In the genomic region with DNA sequence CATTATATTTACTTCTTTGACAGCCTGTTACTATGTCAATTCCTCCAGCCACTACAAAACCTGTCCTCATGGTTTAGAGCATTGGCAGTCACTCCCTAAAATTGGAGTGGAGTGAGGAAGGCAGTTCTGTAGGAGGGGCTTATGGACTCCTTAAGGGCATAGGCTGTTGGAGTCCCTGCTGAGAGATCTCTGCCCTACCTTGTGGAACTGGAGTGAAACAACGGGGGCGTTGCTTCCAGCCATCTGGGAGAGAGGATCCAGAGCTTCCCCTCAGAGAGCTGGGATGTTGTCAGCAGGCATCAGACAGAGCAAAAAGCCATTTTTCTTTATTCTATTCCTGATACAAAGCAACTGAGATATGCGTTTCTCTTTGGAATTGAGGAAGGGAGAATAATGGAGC, we compare ENCODE assay signal across 28 cellular contexts.
A peak's percentile ranks its signal among the peaks of the same experiment; 100 is the strongest.
DNase-seq lines count a peak whose midpoint lies in the region; ATAC-seq, FAIRE-seq and TF ChIP-seq lines count a peak whose summit lies in the region.
"Had no signal": no experiment of that assay in that cellular context is flagged by ENCODE, and none has a peak within 500 bp of the region (broad histone marks: within the 10 kb centered on the region; RNA-seq: fewer than 3 reads in every experiment).

No MANE protein-coding gene starts in this region.

- H3K9me3 ChIP-seq in HepG2 (ENCODE audit: low read length) (no peaks in the 10 kb centered on the region), right lobe of liver (no peaks in the 10 kb centered on the region), OCI-LY7 (ENCODE audit: low read length) (peaks cover 6% of the 10 kb centered on the region; the same call in 1 of the 2 replicates)
- H3K9me3 ChIP-seq: heart right ventricle, left ventricle myocardium inferior had no signal

- H3K4me3 Mint-ChIP-seq in glutamatergic neuron (ENCODE audit: unreplicated experiment) = no peak overlapping the region
- H3K4me3 Mint-ChIP-seq: activated B cell treated with CpG ODN at 0.5 μM for 24 hours; activated T-cell treated with anti-CD3 and anti-CD28 coated beads, Interleukin-2, amount 50 U/mL, for 72 hours; effector memory CD8-positive, alpha-beta T cell; IgD-negative memory B cell had no signal

- intact Hi-C loops in HepG2 (cut with micrococcal nuclease; ENCODE audit: unreplicated experiment) (loop anchor here (2.0 to 10.0 kb wide), 2 partner anchors 186 to 290 kb away; no protein-coding TSS in a partner anchor), right lobe of liver (cut with DNase I) (no loop called here), OCI-LY7 (cut with micrococcal nuclease; ENCODE audit: unreplicated experiment) (loop anchor here (10.0 kb wide), 1 partner anchor 770 kb away; no protein-coding TSS in a partner anchor)

- in situ Hi-C loops in HepG2 (cut with HindIII; ENCODE audit: extremely low pct_ligation_motif_present, low pct_unique_long_range_greater_than_20kb) = loop anchor here (10.0 kb wide), 1 partner anchor 400 kb away; a partner anchor contains a TSS

- no peak overlapping the region for H2AFZ ChIP-seq in HepG2 (ENCODE audit: low read length)
- H2AFZ ChIP-seq in OCI-LY7 (ENCODE audit: low read length) = peak overlapping the region; percentile 17; the same call in 1 of the 2 replicates

- H3K4me1 ChIP-seq in HepG2 (ENCODE audit: insufficient read depth, low read length) (no peaks in the 10 kb centered on the region), right lobe of liver (no peaks in the 10 kb centered on the region), OCI-LY7 (ENCODE audit: insufficient read depth, low read length, poor library complexity, severe bottlenecking) (peaks cover 88% of the 10 kb centered on the region)

- H3K36me3 ChIP-seq in HepG2 (replicated peaks in 1 of 2; ENCODE audit: control insufficient read depth in 1 of 2, insufficient read depth in 2 of 2, low read length in 2 of 2) = no peaks in the 10 kb centered on the region; a peak in 1 of 5 replicates
- no peaks in the 10 kb centered on the region for H3K36me3 ChIP-seq in right lobe of liver
- peaks cover 17% of the 10 kb centered on the region for H3K36me3 ChIP-seq in OCI-LY7 (ENCODE audit: insufficient read depth, low read length)
- H3K36me3 ChIP-seq: heart right ventricle, left ventricle myocardium inferior had no signal

- H3K27me3 ChIP-seq in HepG2 (ENCODE audit: control insufficient read depth in 1 of 2, insufficient read depth in 2 of 2, low read length in 2 of 2) (no peaks in the 10 kb centered on the region), right lobe of liver (no peaks in the 10 kb centered on the region)
- H3K27me3 ChIP-seq: heart right ventricle had no signal

- CTCF ChIA-PET in HepG2 (lab: Yijun Ruan, JAX; ENCODE audit: low intra/inter-chr PET ratio, low total read pairs) = interaction anchor here (2.5 kb wide), 1 partner anchor 491 kb away, joined by 13 read pairs; no protein-coding TSS in a partner anchor
- CTCF ChIA-PET in OCI-LY7 (lab: Charles Lee; ENCODE audit: unreplicated experiment) = no interaction called here

- no peaks in the 10 kb centered on the region for H3K36me3 Mint-ChIP-seq in glutamatergic neuron (ENCODE audit: unreplicated experiment)
- H3K36me3 Mint-ChIP-seq: IgD-negative memory B cell had no signal

- peaks cover 3% of the 10 kb centered on the region for H3K4me1 Mint-ChIP-seq in glutamatergic neuron (ENCODE audit: low read depth, unreplicated experiment)
- H3K4me1 Mint-ChIP-seq: IgD-negative memory B cell had no signal

- H3K4me2 ChIP-seq in HepG2 (ENCODE audit: low read depth, low read length) (no peak overlapping the region), OCI-LY7 (ENCODE audit: low read length) (peak overlapping the region; percentile 49)

- H4K20me1 ChIP-seq in HepG2 (ENCODE audit: insufficient read depth, low read length) = peaks cover 11% of the 10 kb centered on the region; the same call in 1 of the 2 replicates
- H4K20me1 ChIP-seq in OCI-LY7 (ENCODE audit: insufficient read depth, low read length) = no peaks in the 10 kb centered on the region

- peak overlapping the region; percentile 38 for H3K27ac Mint-ChIP-seq in glutamatergic neuron (ENCODE audit: unreplicated experiment)
- H3K27ac Mint-ChIP-seq: activated B cell treated with CpG ODN at 0.5 μM for 24 hours; activated T-cell treated with anti-CD3 and anti-CD28 coated beads, Interleukin-2, amount 50 U/mL, for 72 hours; effector memory CD8-positive, alpha-beta T cell; IgD-negative memory B cell had no signal

- ATAC-seq in HepG2 (peak; percentile 41), right lobe of liver (no peak), HG03520 (IDR thresholded peaks at IDR 0.05; ENCODE audit: unreplicated experiment) (no peak)
- ATAC-seq: activated T-cell treated with anti-CD3 and anti-CD28 coated beads, Interleukin-2, amount 50 U/mL, for 72 hours; effector memory CD8-positive, alpha-beta T cell; heart right ventricle had no signal

- TF ChIP-seq CTCF in HepG2 (CRISPR knock-in tag; IDR thresholded peaks at IDR 0.05) (no peak), right lobe of liver (IDR thresholded peaks at IDR 0.05) (no peak), OCI-LY7 (conservative IDR thresholded peaks at IDR 0.05; ENCODE audit: low read length) (no peak), glutamatergic neuron (IDR thresholded peaks at IDR 0.05; ENCODE audit: partially characterized antibody, unreplicated experiment) (no peak)

- TF ChIP-seq POLR2A in HepG2 (IDR thresholded peaks at IDR 0.05; ENCODE audit: insufficient read depth in 1 of 2, low read depth in 2 of 2, low read length in 2 of 2) = no peak
- no peak for TF ChIP-seq POLR2A in right lobe of liver (IDR thresholded peaks at IDR 0.05)

- POLR2A ChIA-PET in HepG2 (lab: Yijun Ruan, JAX) = no interaction called here
- POLR2A ChIA-PET in OCI-LY7 (lab: Charles Lee) = interaction anchor here (0.7 to 1.9 kb wide), 5 partner anchors 11 to 153 kb away, joined by 3 to 6 read pairs (median 4); no protein-coding TSS in a partner anchor

- DNase-seq in HepG2 (ENCODE audit: low spot score) = no peak
- DNase-seq in right lobe of liver = no peak
- DNase-seq in OCI-LY7 (ENCODE audit: low spot score) = no peak
- no peak for DNase-seq in glutamatergic neuron
- DNase-seq in Kasumi-1 (lab: John Stamatoyannopoulos, UW) = no peak
- no peak for DNase-seq in NCI-H187 treated with DMSO at 0.1 percent for 48 hours (lab: John Stamatoyannopoulos, UW)
- DNase-seq in activated naive CD4-positive, alpha-beta T cell treated with anti-CD3 and anti-CD28 coated beads, Interleukin-2, amount 50 U/mL, for 16 hours = no peak
- DNase-seq: activated B cell treated with CpG ODN at 0.5 μM for 24 hours; activated CD4-positive, alpha-beta T cell treated with anti-CD3 and anti-CD28 coated beads, Interleukin-2, amount 50 U/mL, for 4 hours; activated naive CD4-positive, alpha-beta T cell treated with Interleukin-2 at 50 U/mL for 16 hours; activated T-cell treated with anti-CD3 and anti-CD28 coated beads, Interleukin-2, amount 50 U/mL, for 72 hours; C1 segment of cervical spinal cord; COR-L47; DMS79 treated with DMSO at 0.1 percent for 48 hours; effector memory CD8-positive, alpha-beta T cell; heart right ventricle; left ventricle myocardium inferior; NCI-H1048; NCI-H1930; NK-92 treated with Interleukin-12 subunit alpha and Interleukin-12 subunit beta, amount 100 ng/mL, for 24 hours; nucleus accumbens; Right ventricle myocardium superior; stimulated activated naive CD4-positive, alpha-beta T cell treated with Interleukin-2 at 50 U/mL for 16 hours; SW 1271; T1000 had no signal

- 97% methylated on average over 3 of the region's 3 CpGs for WGBS in HepG2 (ENCODE audit: low lambda C conversion rate)
- whole genome bisulfite sequencing in right lobe of liver (ENCODE audit: insufficient coverage, low coverage, low lambda C conversion rate, missing lambda C conversion rate) = 50% methylated on average over 2 of the region's 3 CpGs

- H3K9me2 ChIP-seq in OCI-LY7 (ENCODE audit: insufficient read depth, low read length) = no peaks in the 10 kb centered on the region

- BruUV-seq in HepG2 (replicated peaks; lab: Mats Ljungman, UMichigan) (no TSS peak), OCI-LY7 (replicated peaks; lab: Mats Ljungman, UMichigan) (no TSS peak)

- no peak for TF ChIP-seq RAD21 in HepG2 (CRISPR knock-in tag; IDR thresholded peaks at IDR 0.05)

- H3K27ac ChIP-seq in HepG2 (ENCODE audit: extremely low read length, insufficient read depth, low read length) (no peak overlapping the region), right lobe of liver (no peak overlapping the region), OCI-LY7 (ENCODE audit: low read depth, low read length, poor library complexity, severe bottlenecking) (peak overlapping the region; percentile 93)
- H3K27ac ChIP-seq: heart right ventricle, left ventricle myocardium inferior had no signal

- TF ChIP-seq EP300 in HepG2 (IDR thresholded peaks at IDR 0.05; ENCODE audit: low read depth in 2 of 2, low read length in 2 of 2) = no peak
- no peak for TF ChIP-seq EP300 in HepG2 (CRISPR knock-in tag; IDR thresholded peaks at IDR 0.05; ENCODE audit: borderline replicate concordance)

- no peaks in the 10 kb centered on the region for H3K9me3 Mint-ChIP-seq in glutamatergic neuron (ENCODE audit: unreplicated experiment)
- H3K9me3 Mint-ChIP-seq: activated B cell treated with CpG ODN at 0.5 μM for 24 hours; activated T-cell treated with anti-CD3 and anti-CD28 coated beads, Interleukin-2, amount 50 U/mL, for 72 hours; effector memory CD8-positive, alpha-beta T cell; IgD-negative memory B cell had no signal

- no peak for FAIRE-seq in HepG2 (lab: Jason Lieb, UNC)
- FAIRE-seq: GM18507 had no signal

- H3K9ac ChIP-seq in HepG2 (ENCODE audit: insufficient read depth, low read depth, low read length) = no peak overlapping the region

- H3K4me3 ChIP-seq in HepG2 (replicated peaks in 1 of 3; ENCODE audit: insufficient read depth in 1 of 3, low read depth in 2 of 3, low read length in 3 of 3) (no peak overlapping the region), right lobe of liver (no peak overlapping the region), OCI-LY7 (ENCODE audit: low read depth, low read length, poor library complexity, severe bottlenecking) (peak overlapping the region; percentile 34)
- H3K4me3 ChIP-seq: heart right ventricle, left ventricle myocardium inferior had no signal

- no peaks in the 10 kb centered on the region for H3K79me2 ChIP-seq in HepG2 (ENCODE audit: insufficient read depth, low read length)
- peaks cover 28% of the 10 kb centered on the region; the same call in 1 of the 2 replicates for H3K79me2 ChIP-seq in OCI-LY7 (ENCODE audit: insufficient read depth, low read depth, low read length)

- no peaks in the 10 kb centered on the region for H3K27me3 Mint-ChIP-seq in glutamatergic neuron (ENCODE audit: unreplicated experiment)
- H3K27me3 Mint-ChIP-seq: activated B cell treated with CpG ODN at 0.5 μM for 24 hours; effector memory CD8-positive, alpha-beta T cell; IgD-negative memory B cell had no signal

TF ChIP-seq in HepG2, 621 proteins besides CTCF, POLR2A, EP300 and RAD21 (continues in another document):
- 0 out of 2 replicates have a peak, but pooled peaks have one; percentile 80 for TF ChIP-seq NPAS2 (CRISPR knock-in tag; IDR thresholded peaks at IDR 0.05; ENCODE audit: borderline replicate concordance)

Comparison
In these comparisons a context has a peak if more than half of its experiments do, and no peak if none do; other contexts are left out.
1. intact Hi-C loops: an anchor here in HepG2 (2.0 to 10.0 kb wide) and OCI-LY7 (10.0 kb wide); none called in right lobe of liver.